17 cellular contexts compared by ENCODE assay signal in the genomic region with DNA sequence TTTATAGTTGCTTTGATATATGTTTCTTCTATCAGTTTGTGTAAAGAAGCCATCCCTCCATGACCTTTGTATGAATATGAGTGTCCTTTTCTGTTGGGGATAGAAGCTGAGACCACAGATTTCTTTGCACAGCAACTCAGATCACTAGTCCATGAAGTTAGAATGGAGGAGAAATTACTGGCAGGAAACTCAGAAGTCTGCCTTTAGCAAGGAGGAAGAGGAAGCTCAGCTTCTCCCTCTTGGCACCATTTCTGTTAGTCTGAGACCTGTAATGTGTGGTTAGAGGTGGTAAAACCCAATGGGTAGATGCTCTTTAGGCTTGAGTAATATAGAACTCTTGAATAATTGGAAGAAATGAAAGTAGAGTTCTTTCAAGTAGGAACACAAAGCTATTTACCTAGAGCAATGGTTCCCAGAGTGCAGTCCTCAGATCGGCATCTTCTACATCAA.
DNase-seq lines count a peak whose midpoint lies in the region; ATAC-seq and TF ChIP-seq lines count a peak whose summit lies in the region.
"Had no signal": no experiment of that assay in that cellular context is flagged by ENCODE, and none has a peak within 500 bp of the region (broad histone marks: within the 10 kb centered on the region; RNA-seq: fewer than 3 reads in every experiment).

No MANE protein-coding gene starts in this region.

- H3K9me3 ChIP-seq in uterus, result no peaks in the 10 kb centered on the region
- no peaks in the 10 kb centered on the region for H3K9me3 ChIP-seq in endodermal cell (ENCODE audit: control insufficient read depth, low read length)
- H3K9me3 ChIP-seq: suprapubic skin had no signal

- no peaks in the 10 kb centered on the region for H3K27me3 Mint-ChIP-seq in endodermal cell (ENCODE audit: insufficient read depth)
- H3K27me3 Mint-ChIP-seq: activated CD4-positive, alpha-beta memory T cell treated with anti-CD3 and anti-CD28 coated beads for 36 hours; activated naive CD4-positive, alpha-beta T cell treated with anti-CD3 and anti-CD28 coated beads, Interleukin-2, amount 50 U/mL, for 24 hours had no signal

- H3K9me3 Mint-ChIP-seq in endodermal cell, result no peaks in the 10 kb centered on the region
- H3K9me3 Mint-ChIP-seq: activated naive CD4-positive, alpha-beta T cell treated with anti-CD3 and anti-CD28 coated beads, Interleukin-2, amount 50 U/mL, for 24 hours had no signal

- intact Hi-C loops in uterus (cut with DNase I; ENCODE audit: low total_unique reads), result no loop called here

- TF ChIP-seq CTCF in GM06990 (IDR thresholded peaks at IDR 0.05; ENCODE audit: insufficient read depth, low read length, poor library complexity, severe bottlenecking), result no peak
- TF ChIP-seq CTCF in uterus (IDR thresholded peaks at IDR 0.05), result no peak
- no peak for TF ChIP-seq CTCF in endodermal cell (conservative IDR thresholded peaks at IDR 0.05)

- H3K4me3 Mint-ChIP-seq in endodermal cell, result no peak overlapping the region
- H3K4me3 Mint-ChIP-seq: activated CD4-positive, alpha-beta memory T cell treated with anti-CD3 and anti-CD28 coated beads for 36 hours; activated naive CD4-positive, alpha-beta T cell treated with anti-CD3 and anti-CD28 coated beads, Interleukin-2, amount 50 U/mL, for 24 hours had no signal

- H3K27me3 ChIP-seq in GM06990 (replicated peaks; ENCODE audit: control insufficient read depth, insufficient read depth, low read length), result no peaks in the 10 kb centered on the region
- no peaks in the 10 kb centered on the region for H3K27me3 ChIP-seq in uterus
- no peaks in the 10 kb centered on the region for H3K27me3 ChIP-seq in endodermal cell (ENCODE audit: control insufficient read depth, insufficient read depth, low read length, poor library complexity, severe bottlenecking)
- H3K27me3 ChIP-seq: suprapubic skin had no signal

- no peak overlapping the region for H3K27ac ChIP-seq in uterus
- no peak overlapping the region for H3K27ac ChIP-seq in endodermal cell (ENCODE audit: low read depth, low read length)
- H3K27ac ChIP-seq: suprapubic skin had no signal

- H3K4me1 Mint-ChIP-seq in endodermal cell, result peaks cover 13% of the 10 kb centered on the region
- H3K4me1 Mint-ChIP-seq: activated naive CD4-positive, alpha-beta T cell treated with anti-CD3 and anti-CD28 coated beads, Interleukin-2, amount 50 U/mL, for 24 hours had no signal

- H3K36me3 ChIP-seq in GM06990 (ENCODE audit: control insufficient read depth, insufficient read depth, low read length) (no peaks in the 10 kb centered on the region), uterus (no peaks in the 10 kb centered on the region), endodermal cell (ENCODE audit: control insufficient read depth, insufficient read depth, low read length) (no peaks in the 10 kb centered on the region)
- H3K36me3 ChIP-seq: suprapubic skin had no signal

- no peak overlapping the region for H3K9ac ChIP-seq in endodermal cell (ENCODE audit: extremely low read depth, low read length, poor library complexity, severe bottlenecking)

- TF ChIP-seq POLR2A in uterus (IDR thresholded peaks at IDR 0.05), result no peak

- ATAC-seq in GM19351 (IDR thresholded peaks at IDR 0.05; ENCODE audit: unreplicated experiment), result peak; percentile 79
- peak; percentile 74 for ATAC-seq in HG02623 (IDR thresholded peaks at IDR 0.05; ENCODE audit: unreplicated experiment)
- peak; percentile 66 for ATAC-seq in HG03342 (IDR thresholded peaks at IDR 0.05; ENCODE audit: unreplicated experiment)
- ATAC-seq: K562 had no signal

- H3K36me3 Mint-ChIP-seq in endodermal cell (ENCODE audit: low read depth), result no peaks in the 10 kb centered on the region
- H3K36me3 Mint-ChIP-seq: activated CD4-positive, alpha-beta memory T cell treated with anti-CD3 and anti-CD28 coated beads for 36 hours; activated naive CD4-positive, alpha-beta T cell treated with anti-CD3 and anti-CD28 coated beads, Interleukin-2, amount 50 U/mL, for 24 hours had no signal

- no peak overlapping the region for H3K27ac Mint-ChIP-seq in endodermal cell
- H3K27ac Mint-ChIP-seq: activated CD4-positive, alpha-beta memory T cell treated with anti-CD3 and anti-CD28 coated beads for 36 hours; activated naive CD4-positive, alpha-beta T cell treated with anti-CD3 and anti-CD28 coated beads, Interleukin-2, amount 50 U/mL, for 24 hours had no signal

- WGBS in endodermal cell (ENCODE audit: insufficient coverage in 1 of 2, insufficient read length in 1 of 2), 2 experiments, result 95% methylated on average over 1 of the region's 1 CpG; no CpG with 5 or more reads in 1 of the 2 experiments

- DNase-seq in GM06990 (ENCODE audit: extremely low read depth, insufficient read length) (peak; percentile 53), uterus (no peak), endodermal cell (no peak), midbrain (lab: John Stamatoyannopoulos, UW) (no peak)
- DNase-seq in activated CD8-positive, alpha-beta memory T cell treated with anti-CD3 and anti-CD28 coated beads, Interleukin-2, amount 50 U/mL, for 48 hours, result no peak
- DNase-seq: ACHN; activated CD4-positive, alpha-beta memory T cell treated with anti-CD3 and anti-CD28 coated beads for 36 hours; NCI-H2107; OCI-M1; retina; T-helper 2 cell had no signal

- no peaks in the 10 kb centered on the region for H3K4me1 ChIP-seq in uterus
- H3K4me1 ChIP-seq in endodermal cell (ENCODE audit: control insufficient read depth, insufficient read depth, low read length), result no peaks in the 10 kb centered on the region
- H3K4me1 ChIP-seq: suprapubic skin had no signal

- H3K4me3 ChIP-seq in GM06990 (replicated peaks; ENCODE audit: low read depth, low read length) (peak overlapping the region; percentile 43), uterus (no peak overlapping the region), endodermal cell (ENCODE audit: low read length) (no peak overlapping the region)
- H3K4me3 ChIP-seq: K562, suprapubic skin had no signal
